In the genomic region with DNA sequence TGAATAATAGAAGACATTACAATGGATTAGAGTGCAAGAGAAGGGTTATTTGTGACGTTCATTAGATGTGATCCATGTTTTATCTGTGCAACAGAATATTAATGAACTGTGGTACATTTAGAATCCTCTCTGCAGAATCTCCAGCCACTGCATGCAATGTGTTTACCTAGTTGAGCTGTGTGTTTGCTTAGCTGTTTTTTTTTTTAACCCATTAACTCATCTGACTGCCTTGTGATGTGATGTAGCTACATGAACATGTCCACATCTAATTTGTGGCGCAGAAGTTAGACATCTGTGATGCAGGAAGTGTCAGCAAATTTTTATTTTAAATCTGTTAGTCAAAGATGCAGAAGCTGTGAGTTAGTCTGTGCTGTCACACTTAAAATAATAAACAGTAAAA, we compare ENCODE assay signal across 14 cellular contexts.
DNase-seq lines count a peak whose midpoint lies in the region; ATAC-seq, FAIRE-seq and TF ChIP-seq lines count a peak whose summit lies in the region.
"Had no signal": no experiment of that assay in that cellular context is flagged by ENCODE, and none has a peak within 500 bp of the region (broad histone marks: within the 10 kb centered on the region; RNA-seq: fewer than 3 reads in every experiment).

No MANE protein-coding gene starts in this region.

- intact Hi-C loops in Panc1 (cut with micrococcal nuclease; ENCODE audit: unreplicated experiment): no loop called here
- intact Hi-C loops in pancreas (cut with DNase I): no loop called here
- intact Hi-C loops in gastrocnemius medialis (cut with DNase I; ENCODE audit: low total_unique reads): loop anchor here (10.0 kb wide), 1 partner anchor 135 kb away; no protein-coding TSS in a partner anchor

- FAIRE-seq in pancreas (lab: Jason Lieb, UNC): no peak

- H3K36me3 Mint-ChIP-seq in activated T-helper 17 cell treated with anti-CD3 and anti-CD28 coated beads, Interleukin-2, amount 50 U/mL, for 72 hours (ENCODE audit: low read depth): no peaks in the 10 kb centered on the region
- H3K36me3 Mint-ChIP-seq: naive B cell; stimulated activated effector memory CD8-positive, alpha-beta T cell treated with anti-CD3 and anti-CD28 coated beads, Interleukin-12 subunit alpha, Interleukin-12 subunit beta, amount 100 ng/mL, for 72 hours had no signal

- ATAC-seq in Panc1 (peak; percentile 76), foreskin keratinocyte (no peak), pancreas (peak; percentile 31 to 62 (median 50)), gastrocnemius medialis (no peak), HG02973 (IDR thresholded peaks at IDR 0.05; ENCODE audit: unreplicated experiment) (no peak)
- ATAC-seq in activated T-helper 17 cell treated with anti-CD3 and anti-CD28 coated beads, Interleukin-2, amount 50 U/mL, for 72 hours (replicated peaks): no peak
- ATAC-seq: stimulated activated effector memory CD8-positive, alpha-beta T cell treated with anti-CD3 and anti-CD28 coated beads, Interleukin-12 subunit alpha, Interleukin-12 subunit beta, amount 100 ng/mL, for 72 hours had no signal

- H3K4me3 ChIP-seq in Panc1 (ENCODE audit: low read depth in 2 of 2, low read length in 2 of 2): peak overlapping the region in 1 of 2 experiments; percentile 38; a peak in 1 of 4 replicates
- H3K4me3 ChIP-seq in pancreas: no peak overlapping the region
- H3K4me3 ChIP-seq in gastrocnemius medialis: peak overlapping the region in 1 of 4 donors; percentile 46

- 51 to 57% methylated on average over 2 of the region's 2 CpGs for WGBS in pancreas, 2 donors

- H3K27me3 Mint-ChIP-seq in activated T-helper 17 cell treated with anti-CD3 and anti-CD28 coated beads, Interleukin-2, amount 50 U/mL, for 72 hours: peaks cover 7% of the 10 kb centered on the region

- H3K27me3 ChIP-seq in Panc1 (ENCODE audit: control insufficient read depth, insufficient read depth, low read length) (no peaks in the 10 kb centered on the region), foreskin keratinocyte (no peaks in the 10 kb centered on the region), pancreas (no peaks in the 10 kb centered on the region), gastrocnemius medialis (no peaks in the 10 kb centered on the region)

- DNase-seq in EL: peak; percentile 14
- peak; percentile 91 for DNase-seq in Panc1 (ENCODE audit: low read depth, low spot score)
- DNase-seq in foreskin keratinocyte: peak in 1 of 2 donors; percentile 18
- DNase-seq in pancreas: no peak
- DNase-seq in gastrocnemius medialis: no peak
- no peak for DNase-seq in kidney tubule cell (ENCODE audit: low spot score)
- DNase-seq: activated CD4-positive, alpha-beta T cell treated with anti-CD3 and anti-CD28 coated beads for 1 hour; cortex of kidney; DMS79; naive B cell; NCI-H526 had no signal

- peaks cover 5% of the 10 kb centered on the region; the same call in 1 of the 2 replicates for H3K4me1 ChIP-seq in Panc1 (ENCODE audit: control insufficient read depth, insufficient read depth, low read length)
- H3K4me1 ChIP-seq in foreskin keratinocyte: peaks cover 13% of the 10 kb centered on the region
- peaks cover 0 to 16% (median 8%) of the 10 kb centered on the region in 3 donors for H3K4me1 ChIP-seq in pancreas
- peaks cover 0 to 17% of the 10 kb centered on the region in 2 donors for H3K4me1 ChIP-seq in gastrocnemius medialis

- no peaks in the 10 kb centered on the region for H3K9me3 Mint-ChIP-seq in activated T-helper 17 cell treated with anti-CD3 and anti-CD28 coated beads, Interleukin-2, amount 50 U/mL, for 72 hours
- H3K9me3 Mint-ChIP-seq: naive B cell; stimulated activated effector memory CD8-positive, alpha-beta T cell treated with anti-CD3 and anti-CD28 coated beads, Interleukin-12 subunit alpha, Interleukin-12 subunit beta, amount 100 ng/mL, for 72 hours had no signal

- H3K4me3 Mint-ChIP-seq in activated T-helper 17 cell treated with anti-CD3 and anti-CD28 coated beads, Interleukin-2, amount 50 U/mL, for 72 hours: no peak overlapping the region
- H3K4me3 Mint-ChIP-seq: naive B cell; stimulated activated effector memory CD8-positive, alpha-beta T cell treated with anti-CD3 and anti-CD28 coated beads, Interleukin-12 subunit alpha, Interleukin-12 subunit beta, amount 100 ng/mL, for 72 hours had no signal

- CTCF ChIA-PET in Panc1 (lab: Charles Lee): no interaction called here

- no TSS peak for BruUV-seq in Panc1 (replicated peaks; lab: Mats Ljungman, UMichigan)

- H3K27ac Mint-ChIP-seq in activated T-helper 17 cell treated with anti-CD3 and anti-CD28 coated beads, Interleukin-2, amount 50 U/mL, for 72 hours: no peak overlapping the region
- H3K27ac Mint-ChIP-seq: naive B cell; stimulated activated effector memory CD8-positive, alpha-beta T cell treated with anti-CD3 and anti-CD28 coated beads, Interleukin-12 subunit alpha, Interleukin-12 subunit beta, amount 100 ng/mL, for 72 hours had no signal

- TF ChIP-seq CTCF in Panc1 (IDR thresholded peaks at IDR 0.05) (no peak), foreskin keratinocyte (conservative IDR thresholded peaks at IDR 0.05) (no peak), pancreas (IDR thresholded peaks at IDR 0.05) (no peak), gastrocnemius medialis (IDR thresholded peaks at IDR 0.05 in 4 of 5, conservative IDR thresholded peaks at IDR 0.05 in 1 of 5) (no peak)

- H3K4me1 Mint-ChIP-seq in activated T-helper 17 cell treated with anti-CD3 and anti-CD28 coated beads, Interleukin-2, amount 50 U/mL, for 72 hours: peaks cover 3% of the 10 kb centered on the region
- H3K4me1 Mint-ChIP-seq: naive B cell; stimulated activated effector memory CD8-positive, alpha-beta T cell treated with anti-CD3 and anti-CD28 coated beads, Interleukin-12 subunit alpha, Interleukin-12 subunit beta, amount 100 ng/mL, for 72 hours had no signal

- POLR2A ChIA-PET in Panc1 (lab: Charles Lee): interaction anchor here (0.6 kb wide), 1 partner anchor 1256 kb away, joined by 5 read pairs; no protein-coding TSS in a partner anchor

- H3K9me3 ChIP-seq in Panc1 (ENCODE audit: control insufficient read depth, insufficient read depth, low read depth, low read length) (no peaks in the 10 kb centered on the region), pancreas (no peaks in the 10 kb centered on the region), gastrocnemius medialis (no peaks in the 10 kb centered on the region)

- no peaks in the 10 kb centered on the region for H3K36me3 ChIP-seq in Panc1 (ENCODE audit: control insufficient read depth, insufficient read depth, low read length)
- H3K36me3 ChIP-seq in pancreas: no peaks in the 10 kb centered on the region
- H3K36me3 ChIP-seq in gastrocnemius medialis: no peaks in the 10 kb centered on the region

- in situ Hi-C loops in Panc1 (cut with HindIII; ENCODE audit: low pct_unique_long_range_greater_than_20kb, low sequenced_read_pairs) (no loop called here), gastrocnemius medialis (cut with MboI; ENCODE audit: low sequenced_read_pairs in 4 of 4) (no loop called here)

- H3K27ac ChIP-seq in Panc1 (ENCODE audit: low read length) (no peak overlapping the region), foreskin keratinocyte (peak overlapping the region; percentile 50), pancreas (peak overlapping the region in 1 of 4 donors; percentile 42), gastrocnemius medialis (no peak overlapping the region)

- TF ChIP-seq POLR2A in gastrocnemius medialis (IDR thresholded peaks at IDR 0.05): no peak

Comparison
In these comparisons a context has a peak if more than half of its experiments do, and no peak if none do; other contexts are left out.
1. DNase-seq: peak in EL (single experiment) and Panc1 (single experiment); none in pancreas (0 of 6), gastrocnemius medialis (0 of 2) and kidney tubule cell (single experiment).
2. ATAC-seq: peak in Panc1 (single experiment) and pancreas (4 of 4); none in foreskin keratinocyte (single experiment), gastrocnemius medialis (0 of 2), HG02973 (single experiment) and activated T-helper 17 cell treated with anti-CD3 and anti-CD28 coated beads, Interleukin-2, amount 50 U/mL, for 72 hours (single experiment).